14 cellular contexts compared by ENCODE assay signal in genomic region chr12:55736076-55736475, GRCh38.
"Had no signal": no experiment of that assay in that cellular context is flagged by ENCODE, and none has a peak within 500 bp of the region (broad histone marks: within the 10 kb centered on the region; RNA-seq: fewer than 3 reads in every experiment).

No MANE protein-coding gene starts in this region.

- H3K27me3 Mint-ChIP-seq: activated T-helper 17 cell treated with anti-CD3 and anti-CD28 coated beads, Interleukin-2, amount 50 U/mL, for 72 hours; effector memory CD8-positive, alpha-beta T cell; stimulated activated naive B cell treated with anti-CD40 and anti-IgM and Interleukin-4, amounts not matched to agents 10 μg/mL and 1 μg/mL and 100 μg/mL, for 72 hours had no signal

- H3K9me3 Mint-ChIP-seq: activated T-helper 17 cell treated with anti-CD3 and anti-CD28 coated beads, Interleukin-2, amount 50 U/mL, for 72 hours; effector memory CD8-positive, alpha-beta T cell; immature natural killer cell; mesothelial cell of epicardium; stimulated activated naive B cell treated with anti-CD40 and anti-IgM and Interleukin-4, amounts not matched to agents 10 μg/mL and 1 μg/mL and 100 μg/mL, for 72 hours had no signal

- H3K27ac Mint-ChIP-seq: activated T-helper 17 cell treated with anti-CD3 and anti-CD28 coated beads, Interleukin-2, amount 50 U/mL, for 72 hours; mesothelial cell of epicardium; stimulated activated naive B cell treated with anti-CD40 and anti-IgM and Interleukin-4, amounts not matched to agents 10 μg/mL and 1 μg/mL and 100 μg/mL, for 72 hours had no signal

- H3K36me3 Mint-ChIP-seq: immature natural killer cell, mesothelial cell of epicardium had no signal

- H3K4me3 Mint-ChIP-seq: activated T-helper 17 cell treated with anti-CD3 and anti-CD28 coated beads, Interleukin-2, amount 50 U/mL, for 72 hours; mesothelial cell of epicardium; stimulated activated naive B cell treated with anti-CD40 and anti-IgM and Interleukin-4, amounts not matched to agents 10 μg/mL and 1 μg/mL and 100 μg/mL, for 72 hours had no signal

- ATAC-seq: activated T-helper 17 cell treated with anti-CD3 and anti-CD28 coated beads, Interleukin-2, amount 50 U/mL, for 72 hours; effector memory CD8-positive, alpha-beta T cell; stimulated activated naive B cell treated with anti-CD40 and anti-IgM and Interleukin-4, amounts not matched to agents 10 μg/mL and 1 μg/mL and 100 μg/mL, for 72 hours had no signal

- DNase-seq: activated naive CD4-positive, alpha-beta T cell treated with anti-CD3 and anti-CD28 coated beads, Interleukin-2, amount 50 U/mL, for 16 hours; activated T-cell treated with anti-CD3 and anti-CD28 coated beads for 4 hours; amniotic stem cell; brain microvascular endothelial cell; dermis blood vessel endothelial cell; effector memory CD8-positive, alpha-beta T cell; foreskin melanocyte; immature natural killer cell; stimulated activated CD4-positive, alpha-beta T cell treated with anti-CD3 and anti-CD28 coated beads, Interleukin-2, amount 100 ng/mL, for 48 hours; stimulated activated naive B cell treated with anti-CD40 and anti-IgM and Interleukin-4, amounts not matched to agents 10 μg/mL and 1 μg/mL and 100 μg/mL, for 72 hours; T-helper 2 cell; tibial artery had no signal
